Comparison of ENCODE assay signal across 7 cellular contexts in the genomic region with DNA sequence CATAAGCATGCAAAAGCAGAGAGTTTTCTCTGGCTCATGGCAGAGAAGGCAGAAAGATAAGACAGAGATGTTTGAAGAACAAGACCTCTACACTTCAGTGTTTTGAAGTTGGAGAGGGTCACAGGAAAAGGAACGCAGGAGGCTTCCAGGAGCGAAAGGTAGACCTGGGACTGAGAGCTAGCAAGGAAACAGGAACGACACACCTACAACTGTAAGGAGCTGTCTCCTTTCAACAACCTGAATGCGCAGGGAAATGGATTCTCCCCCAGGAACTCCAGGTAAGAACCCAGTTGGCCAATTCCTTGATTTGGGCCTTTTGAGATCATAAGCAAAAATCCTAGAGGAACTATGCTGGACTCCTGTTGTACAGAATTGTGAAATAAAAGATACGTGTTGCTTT.
"Had no signal": no experiment of that assay in that cellular context is flagged by ENCODE, and none has a peak within 500 bp of the region (broad histone marks: within the 10 kb centered on the region; RNA-seq: fewer than 3 reads in every experiment).

No MANE protein-coding gene starts in this region.

- H3K36me3 ChIP-seq: HAP-1 had no signal

- ATAC-seq: HCT116, K562 had no signal

- H3K27ac Mint-ChIP-seq: HFFc6 had no signal

- H3K9me3 ChIP-seq: HAP-1 had no signal

- H3K4me3 Mint-ChIP-seq: HFFc6 had no signal

- H3K4me1 ChIP-seq: HAP-1 had no signal

- H3K4me3 ChIP-seq: HAP-1, K562 had no signal

- DNase-seq: GOT3, H7, HFFc6, IMR-90 had no signal
